Comparison of ENCODE assay signal across 9 cellular contexts in the genomic region with DNA sequence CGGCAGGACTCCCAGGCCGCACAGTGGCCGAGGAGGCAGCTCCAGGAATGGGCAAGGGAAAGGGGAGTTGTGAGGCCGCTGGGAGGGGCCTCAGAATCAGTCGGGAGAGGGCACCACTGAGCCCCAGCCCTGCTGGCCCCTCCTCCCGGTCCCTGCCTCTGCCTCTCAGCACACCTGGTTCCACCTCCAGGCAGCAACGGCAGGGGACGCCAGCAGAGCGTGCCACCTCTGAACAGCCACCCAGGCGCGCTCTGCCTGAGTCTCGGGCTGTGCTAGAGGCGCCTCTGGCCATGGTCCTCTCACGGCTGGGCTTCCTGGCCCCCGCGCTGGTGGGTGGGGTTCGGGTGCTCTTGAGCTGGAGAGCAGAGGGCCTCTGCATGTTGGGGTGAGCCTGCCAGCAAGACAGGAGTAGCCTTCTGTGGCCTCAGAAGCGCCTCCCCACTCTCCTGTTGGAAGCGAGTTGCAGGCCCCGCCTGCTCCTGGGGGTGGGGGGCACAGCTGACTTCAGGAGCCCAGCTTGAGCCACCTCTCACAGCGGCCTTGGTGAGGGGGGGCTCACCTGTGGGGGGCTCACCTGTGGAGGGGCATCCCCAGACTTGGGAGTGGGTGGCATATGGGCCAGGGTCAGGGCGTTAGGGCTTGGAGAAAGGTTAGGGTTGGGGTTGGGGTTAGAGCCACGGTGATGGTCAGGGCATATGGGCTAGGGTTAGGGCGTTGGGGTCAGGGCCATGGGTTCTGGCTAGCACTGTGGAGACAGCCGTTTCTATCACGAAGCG. TPM values are rescaled to one million over a fixed set of nuclear protein-coding genes. Genes with fewer than 3 reads are reported as not detected.
DNase-seq lines count a peak whose midpoint lies in the region; ATAC-seq, FAIRE-seq and TF ChIP-seq lines count a peak whose summit lies in the region.
"Had no signal": no experiment of that assay in that cellular context is flagged by ENCODE, and none has a peak within 500 bp of the region (broad histone marks: within the 10 kb centered on the region; RNA-seq: fewer than 3 reads in every experiment).

No MANE protein-coding gene starts in this region.

- TF ChIP-seq RAD21 in GM12878 (IDR thresholded peaks at IDR 0.05; ENCODE audit: insufficient read depth, low read depth, low read length): peak; percentile 55

- no peaks in the 10 kb centered on the region for H3K4me1 Mint-ChIP-seq in nephron progenitor cell

- peak; percentile 88 for ATAC-seq in GM12878
- ATAC-seq in GM18520 (IDR thresholded peaks at IDR 0.05; ENCODE audit: unreplicated experiment): no peak
- no peak for ATAC-seq in GM18870 (IDR thresholded peaks at IDR 0.05; ENCODE audit: unreplicated experiment)
- ATAC-seq: stimulated activated naive CD8-positive, alpha-beta T cell treated with anti-CD3 and anti-CD28 coated beads, Interleukin-15, amount 100 ng/mL, for 72 hours had no signal

- no peaks in the 10 kb centered on the region for H3K79me2 ChIP-seq in GM12878 (ENCODE audit: control insufficient read depth, insufficient read depth, low read length)

- 20% methylated on average over 25 of the region's 27 CpGs for WGBS in GM12878 (ENCODE audit: insufficient coverage, insufficient replicate concordance, low lambda C conversion rate, missing lambda C conversion rate)

- in situ Hi-C loops in GM12878 (cut with MboI): no loop called here

- H3K4me2 ChIP-seq in GM12878 (ENCODE audit: control insufficient read depth, insufficient read depth): no peak overlapping the region

- FAIRE-seq in GM12878 (lab: Jason Lieb, UNC): no peak

- RAD21 ChIA-PET in GM12878 (lab: Charles Lee; ENCODE audit: unreplicated experiment): interaction anchor here (1.4 kb wide), 1 partner anchor 121 kb away, joined by 3 read pairs; no protein-coding TSS in a partner anchor

- H3K27me3 Mint-ChIP-seq in nephron progenitor cell (ENCODE audit: low read depth, poor library complexity): no peaks in the 10 kb centered on the region

- no TSS peak for BruUV-seq in GM12878 (replicated peaks; lab: Mats Ljungman, UMichigan)

- peak; percentile 81 for DNase-seq in GM10248 (ENCODE audit: extremely low spot score)
- DNase-seq in HL-60 (ENCODE audit: low read depth in 1 of 2, low spot score in 1 of 2): peak; percentile 21 to 46
- peak; percentile 2 for DNase-seq in GM12878 (ENCODE audit: low read depth, low spot score)
- DNase-seq in nephron progenitor cell: peak; percentile 50
- DNase-seq in medulla oblongata (ENCODE audit: extremely low spot score): no peak

- H3K9me3 ChIP-seq in GM12878 (replicated peaks; ENCODE audit: control insufficient read depth, insufficient read depth, low read length): no peaks in the 10 kb centered on the region

- peak; percentile 61 for TF ChIP-seq CTCF in GM10248 (IDR thresholded peaks at IDR 0.05; ENCODE audit: control extremely low read depth, extremely low read depth, low read depth, missing control alignments)
- peak; percentile 6 for TF ChIP-seq CTCF in HL-60 (IDR thresholded peaks at IDR 0.05; ENCODE audit: insufficient read depth, low read length)
- TF ChIP-seq CTCF in GM12878 (IDR thresholded peaks at IDR 0.05 in 2 of 3, conservative IDR thresholded peaks at IDR 0.05 in 1 of 3; ENCODE audit: control insufficient read depth in 2 of 3, extremely low read depth in 1 of 3, insufficient read depth in 1 of 3, low read depth in 3 of 3, low read length in 3 of 3): peak; percentile 56 to 82 (median 78)
- TF ChIP-seq CTCF in nephron progenitor cell (IDR thresholded peaks at IDR 0.05): no peak

- no peaks in the 10 kb centered on the region for H4K20me1 ChIP-seq in GM12878 (ENCODE audit: control insufficient read depth, insufficient read depth)

- H2AFZ ChIP-seq in GM12878 (ENCODE audit: control insufficient read depth, low read depth, low read length): no peak overlapping the region

- TF ChIP-seq EP300 in GM12878 (IDR thresholded peaks at IDR 0.05; ENCODE audit: borderline replicate concordance in 1 of 2, control insufficient read depth in 1 of 2, low read depth in 2 of 2, low read length in 2 of 2): no peak

- peak overlapping the region; percentile 36 for H3K27ac Mint-ChIP-seq in nephron progenitor cell
- H3K27ac Mint-ChIP-seq: stimulated activated naive CD8-positive, alpha-beta T cell treated with anti-CD3 and anti-CD28 coated beads, Interleukin-15, amount 100 ng/mL, for 72 hours; T-helper 1 cell treated with Interleukin-12 subunit alpha and Interleukin-12 subunit beta and Interleukin-4 antibody, amounts not matched to agents 30 μg/mL and 1 μg/mL, for 36 hours had no signal

- H3K4me3 Mint-ChIP-seq in nephron progenitor cell: no peak overlapping the region
- H3K4me3 Mint-ChIP-seq: stimulated activated naive CD8-positive, alpha-beta T cell treated with anti-CD3 and anti-CD28 coated beads, Interleukin-15, amount 100 ng/mL, for 72 hours; T-helper 1 cell treated with Interleukin-12 subunit alpha and Interleukin-12 subunit beta and Interleukin-4 antibody, amounts not matched to agents 30 μg/mL and 1 μg/mL, for 36 hours had no signal

- H3K36me3 ChIP-seq in GM12878 (ENCODE audit: control insufficient read depth in 2 of 2, insufficient read depth in 2 of 2, low read length in 1 of 2): no peaks in the 10 kb centered on the region

- H3K27me3 ChIP-seq in HL-60 (ENCODE audit: insufficient read depth, poor library complexity, severe bottlenecking) (no peaks in the 10 kb centered on the region), GM12878 (replicated peaks in 1 of 2; ENCODE audit: control insufficient read depth in 2 of 2, insufficient read depth in 2 of 2, low read length in 1 of 2) (no peaks in the 10 kb centered on the region)

- H3K4me1 ChIP-seq in GM12878 (ENCODE audit: control insufficient read depth, insufficient read depth, low read length): no peaks in the 10 kb centered on the region

- POLR2A ChIA-PET in GM10248 (lab: Yijun Ruan, JAX) (no interaction called here), GM12878 (lab: Charles Lee) (no interaction called here)

- CTCF ChIA-PET in GM10248 (lab: Yijun Ruan, JAX) (interaction anchor here (0.8 to 2.0 kb wide), 4 partner anchors 18 to 121 kb away, joined by 3 to 10 read pairs (median 4); no protein-coding TSS in a partner anchor), GM12878 (lab: Yijun Ruan, JAX) (interaction anchor here (0.7 to 3.1 kb wide), 6 partner anchors 12 to 135 kb away, joined by 3 to 20 read pairs (median 3); no protein-coding TSS in a partner anchor)

- no peak overlapping the region for H3K4me3 ChIP-seq in HL-60 (replicated peaks; ENCODE audit: insufficient read depth, low read length)
- H3K4me3 ChIP-seq in GM12878: no peak overlapping the region

- H3K9ac ChIP-seq in GM12878 (ENCODE audit: control insufficient read depth, insufficient read depth, low read length): no peak overlapping the region

- SMC1A ChIA-PET in GM12878 (lab: Charles Lee; ENCODE audit: uncharacterized antibody, unreplicated experiment): no interaction called here

- H3K27ac ChIP-seq in HL-60 (replicated peaks): no peak overlapping the region
- H3K27ac ChIP-seq in GM12878 (ENCODE audit: control insufficient read depth, insufficient read depth): no peak overlapping the region

- H3K36me3 Mint-ChIP-seq in nephron progenitor cell (ENCODE audit: low read depth): no peaks in the 10 kb centered on the region

- no peak for TF ChIP-seq POLR2A in GM12878 (IDR thresholded peaks at IDR 0.05; ENCODE audit: low read depth, low read length)

- H3K9me3 Mint-ChIP-seq in nephron progenitor cell: no peaks in the 10 kb centered on the region
- H3K9me3 Mint-ChIP-seq: stimulated activated naive CD8-positive, alpha-beta T cell treated with anti-CD3 and anti-CD28 coated beads, Interleukin-15, amount 100 ng/mL, for 72 hours; T-helper 1 cell treated with Interleukin-12 subunit alpha and Interleukin-12 subunit beta and Interleukin-4 antibody, amounts not matched to agents 30 μg/mL and 1 μg/mL, for 36 hours had no signal

- intact Hi-C loops in GM12878 (cut with micrococcal nuclease; ENCODE audit: unreplicated experiment): loop anchor here (2.0 kb wide), 2 partner anchors 61 to 121 kb away; no protein-coding TSS in a partner anchor

TF ChIP-seq in GM12878, 131 proteins besides CTCF, POLR2A, EP300 and RAD21 (continues in another document):
- no peak for TF ChIP-seq ZZZ3 (IDR thresholded peaks at IDR 0.05; ENCODE audit: control insufficient read depth, insufficient read length, low read depth)
- TF ChIP-seq ZNF274 (IDR thresholded peaks at IDR 0.05; ENCODE audit: insufficient read depth, insufficient read length): no peak
- 0 out of 2 replicates have a peak, but pooled peaks have one; percentile 35 for TF ChIP-seq TCF12 (IDR thresholded peaks at IDR 0.05; ENCODE audit: low read depth, low read length)
- TF ChIP-seq POU2F2 (IDR thresholded peaks at IDR 0.05; ENCODE audit: borderline replicate concordance, low read depth, low read length): no peak
- TF ChIP-seq ESRRA (IDR thresholded peaks at IDR 0.05; ENCODE audit: low read length): no peak
- no peak for TF ChIP-seq RBBP5 (conservative IDR thresholded peaks at IDR 0.05)
- no peak for TF ChIP-seq CREB1 (IDR thresholded peaks at IDR 0.05; ENCODE audit: low read depth)
- no peak for TF ChIP-seq CBFB (IDR thresholded peaks at IDR 0.05; ENCODE audit: low read depth)
- TF ChIP-seq RAD51 (IDR thresholded peaks at IDR 0.05): no peak
- no peak for TF ChIP-seq SPI1 (IDR thresholded peaks at IDR 0.05; ENCODE audit: borderline replicate concordance, insufficient read depth, low read depth, low read length)
- no peak for TF ChIP-seq STAT1 (conservative IDR thresholded peaks at IDR 0.05)

RNA-seq across cellular contexts. Expression of gene MOB2, which starts 32.8 kb away (rescaled TPM):
- 18.9 and 20.5 TPM in 2 replicates for total RNA-seq in GM12878 (2013; cell fraction: nucleolus; rRNA removed)
- total RNA-seq in GM12878 (2014; rRNA removed) (12.2 and 12.9 TPM in 2 replicates), GM12878 (2014; rRNA removed; fragmentation: Illumina TruSeq; extraction: Trizol) (13.5 and 13.9 TPM in 2 replicates), GM12878 (2021) (15.1 and 17.3 TPM in 2 replicates)
- polyA plus RNA-seq in GM12878 (2011; ENCODE audit: low read depth): 5.9 TPM
- polyA plus RNA-seq in GM12878 (2011; rRNA removed) (21.8 and 34.6 TPM in 2 replicates), GM12878 (2014; fragmentation: Illumina TruSeq; extraction: Trizol) (12.6 and 21.1 TPM in 2 replicates), GM12878 (2014; fragmentation: Nextera tagmentation; extraction: Ambion mirVana) (under 1 TPM; 0.10 to 0.49 TPM), GM12878 (2014; rRNA removed) (19.1 and 21.9 TPM in 2 replicates), GM12878 (2016; fragmentation: Nextera tagmentation; extraction: Ambion mirVana) (10 to 100 TPM; 15.8 to 17.6 TPM)
- polyA plus RNA-seq in GM12878 (2011; cell fraction: cytosol; rRNA removed): 50.0 and 55.6 TPM in 2 replicates
- polyA plus RNA-seq in GM12878 (2011; cell fraction: nucleus; rRNA removed): 52.1 and 59.3 TPM in 2 replicates
- 20.1 and 22.8 TPM in 2 replicates for polyA plus RNA-seq in GM12878 (2012)
- polyA minus RNA-seq in GM12878 (2011; rRNA and poly(A)+ RNA removed): 30.4 and 31.2 TPM in 2 replicates
- 8.6 and 9.0 TPM in 2 replicates for polyA minus RNA-seq in GM12878 (2011; cell fraction: cytosol; rRNA and poly(A)+ RNA removed)
- 11.4 and 19.9 TPM in 2 replicates for polyA minus RNA-seq in GM12878 (2011; cell fraction: nucleus; rRNA and poly(A)+ RNA removed)
